8 cellular contexts compared by ENCODE assay signal in the genomic region with DNA sequence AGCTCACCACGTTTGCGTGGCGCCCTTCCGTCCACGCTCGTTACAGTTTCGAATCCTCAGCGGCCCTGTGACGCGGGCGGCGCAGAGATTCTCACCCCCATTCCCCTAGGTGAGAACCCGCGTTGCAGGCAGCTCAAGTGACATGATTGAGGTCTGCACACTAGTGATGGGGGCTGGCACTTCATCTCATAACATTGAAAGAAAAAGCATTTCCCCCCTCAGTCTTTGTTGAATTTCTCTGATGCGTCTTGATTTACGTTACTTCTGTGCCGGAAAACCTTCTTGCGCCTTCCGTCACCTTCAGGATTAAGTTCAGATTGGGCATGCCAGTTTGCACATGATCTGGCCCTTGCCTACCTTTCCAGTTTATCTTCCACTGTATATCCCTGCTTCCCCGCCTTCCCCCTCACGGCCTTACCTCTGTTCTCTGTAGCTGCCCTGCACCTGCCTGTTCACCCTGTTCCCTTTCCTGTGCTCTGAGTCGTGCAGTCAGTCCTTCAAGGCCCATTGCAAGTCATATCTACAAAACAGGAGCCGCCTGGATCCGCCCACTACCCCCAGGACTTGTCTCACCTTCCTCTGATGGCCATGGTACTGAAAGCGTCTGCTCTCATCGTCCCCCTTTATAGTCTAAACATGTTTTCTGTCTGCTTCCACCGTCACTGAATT. TPM values are rescaled to one million over a fixed set of nuclear protein-coding genes. Genes with fewer than 3 reads are reported as not detected.
DNase-seq lines count a peak whose midpoint lies in the region; ATAC-seq, FAIRE-seq and TF ChIP-seq lines count a peak whose summit lies in the region.

No MANE protein-coding gene starts in this region.

- ATAC-seq in HG03280 (IDR thresholded peaks at IDR 0.05; ENCODE audit: unreplicated experiment) (peak; percentile 13), HG03521 (IDR thresholded peaks at IDR 0.05; ENCODE audit: unreplicated experiment) (no peak)
- peak; percentile 8 for ATAC-seq in activated naive CD8-positive, alpha-beta T cell treated with anti-CD3 and anti-CD28 coated beads, Interleukin-2, amount 10 ng/mL, durations not matched to agents 7 days and 5 days (ENCODE audit: low read depth)

- peak; percentile 5 for FAIRE-seq in GM12892 (lab: Jason Lieb, UNC)

- H3K36me3 ChIP-seq in SJCRH30 (peaks cover 36% of the 10 kb centered on the region), iPS-18a (ENCODE audit: control insufficient read depth, low read depth, low read length) (peaks cover 25% of the 10 kb centered on the region)

- H3K27me3 Mint-ChIP-seq in activated naive CD8-positive, alpha-beta T cell treated with anti-CD3 and anti-CD28 coated beads, Interleukin-2, amount 10 ng/mL, durations not matched to agents 7 days and 5 days = no peaks in the 10 kb centered on the region

- POLR2A ChIA-PET in activated naive CD8-positive, alpha-beta T cell treated with anti-CD3 and anti-CD28 coated beads, Interleukin-2, amount 10 ng/mL, durations not matched to agents 7 days and 5 days (lab: Charles Lee) = interaction anchor here (0.6 to 2.7 kb wide), 19 partner anchors 10 to 1787 kb away, joined by 3 to 28 read pairs (median 3); partner anchors contain the start of genes C1orf50, CITED4, EXO5 and NFYC

- peaks cover 40% of the 10 kb centered on the region for H3K4me1 Mint-ChIP-seq in activated naive CD8-positive, alpha-beta T cell treated with anti-CD3 and anti-CD28 coated beads, Interleukin-2, amount 10 ng/mL, durations not matched to agents 7 days and 5 days

- peaks cover 19% of the 10 kb centered on the region for H3K36me3 Mint-ChIP-seq in activated naive CD8-positive, alpha-beta T cell treated with anti-CD3 and anti-CD28 coated beads, Interleukin-2, amount 10 ng/mL, durations not matched to agents 7 days and 5 days

- TF ChIP-seq POLR2A in GM12892 (IDR thresholded peaks at IDR 0.05; ENCODE audit: low read depth, low read length) = peak; percentile 52; the same call in 1 of the 2 replicates

- H3K9ac ChIP-seq in iPS-18a (ENCODE audit: low read length) = peak overlapping the region; percentile 92

- H3K27me3 ChIP-seq in SJCRH30 (no peaks in the 10 kb centered on the region), iPS-18a (ENCODE audit: control insufficient read depth, insufficient read depth, low read length) (no peaks in the 10 kb centered on the region)

- DNase-seq in GM12892 (ENCODE audit: insufficient read length) (peak; percentile 27), SJCRH30 (peak; percentile 27 to 45), middle frontal gyrus (ENCODE audit: extremely low spot score, low spot score) (no peak)
- peak; percentile 47 for DNase-seq in activated naive CD8-positive, alpha-beta T cell treated with anti-CD3 and anti-CD28 coated beads, Interleukin-2, amount 10 ng/mL, durations not matched to agents 7 days and 5 days
- peak; percentile 45 to 51 (median 45) for DNase-seq in stimulated activated CD4-positive, alpha-beta T cell treated with anti-CD3 and anti-CD28 coated beads, Interleukin-12 subunit alpha, Interleukin-12 subunit beta, amount 100 ng/mL, for 48 hours (ENCODE audit: low read depth in 2 of 3, low spot score in 1 of 3)

- H3K9me3 ChIP-seq in SJCRH30 (replicated peaks) (no peaks in the 10 kb centered on the region), iPS-18a (ENCODE audit: control insufficient read depth, low read depth, low read length) (no peaks in the 10 kb centered on the region)

- H3K4me1 ChIP-seq in SJCRH30 = peaks cover 5% of the 10 kb centered on the region; the same call in 1 of the 2 replicates
- H3K4me1 ChIP-seq in iPS-18a (ENCODE audit: control insufficient read depth, low read depth, low read length) = peaks cover 9% of the 10 kb centered on the region

- H3K27ac ChIP-seq in SJCRH30 (peak overlapping the region; percentile 93), iPS-18a (ENCODE audit: low read length) (no peak overlapping the region)

- H3K4me3 ChIP-seq in SJCRH30 (peak overlapping the region; percentile 96), iPS-18a (ENCODE audit: low read length) (peak overlapping the region; percentile 75)

- peak overlapping the region; percentile 93 for H3K4me3 Mint-ChIP-seq in activated naive CD8-positive, alpha-beta T cell treated with anti-CD3 and anti-CD28 coated beads, Interleukin-2, amount 10 ng/mL, durations not matched to agents 7 days and 5 days

- H3K9me3 Mint-ChIP-seq in activated naive CD8-positive, alpha-beta T cell treated with anti-CD3 and anti-CD28 coated beads, Interleukin-2, amount 10 ng/mL, durations not matched to agents 7 days and 5 days = no peaks in the 10 kb centered on the region

- peak overlapping the region; percentile 95 for H3K27ac Mint-ChIP-seq in activated naive CD8-positive, alpha-beta T cell treated with anti-CD3 and anti-CD28 coated beads, Interleukin-2, amount 10 ng/mL, durations not matched to agents 7 days and 5 days

RNA-seq across cellular contexts. Expression of gene CTPS1, which starts 1.1 kb away (rescaled TPM):
- 44.6 TPM for polyA plus RNA-seq in GM12892 (2012; ENCODE audit: missing spikeins)
- 96.2 and 112 TPM in 2 replicates for total RNA-seq in SJCRH30 (2014; rRNA removed; shearing (Covaris generic))
- total RNA-seq in activated naive CD8-positive, alpha-beta T cell treated with anti-CD3 and anti-CD28 coated beads, Interleukin-2, amount 10 ng/mL, durations not matched to agents 7 days and 5 days = 10 to 100 TPM; 45.1 to 47.5 TPM

RNA-seq across cellular contexts. Expression of gene SLFNL1, which starts 40.9 kb away (rescaled TPM):
- 0.87 TPM for polyA plus RNA-seq in GM12892 (2012; ENCODE audit: missing spikeins)
- total RNA-seq in SJCRH30 (2014; rRNA removed; shearing (Covaris generic)) = 0.18 and 0.26 TPM in 2 replicates
- total RNA-seq in activated naive CD8-positive, alpha-beta T cell treated with anti-CD3 and anti-CD28 coated beads, Interleukin-2, amount 10 ng/mL, durations not matched to agents 7 days and 5 days = under 1 TPM; 0.55 to 0.60 TPM
